ENCODE assay signal across 10 cellular contexts in genomic region chr16:3188675-3188924, GRCh38. TPM values are rescaled to one million over a fixed set of nuclear protein-coding genes. Genes with fewer than 3 reads are reported as not detected.
DNase-seq lines count a peak whose midpoint lies in the region; ATAC-seq and TF ChIP-seq lines count a peak whose summit lies in the region.
"Had no signal": no experiment of that assay in that cellular context is flagged by ENCODE, and none has a peak within 500 bp of the region (broad histone marks: within the 10 kb centered on the region; RNA-seq: fewer than 3 reads in every experiment).

No MANE protein-coding gene starts in this region.

- peaks cover 10 to 36% (median 18%) of the 10 kb centered on the region in 9 donors for H3K4me1 ChIP-seq in heart right ventricle
- H3K4me1 ChIP-seq in thoracic aorta (ENCODE audit: control insufficient read depth in 1 of 2, low read depth in 2 of 2) = peaks cover 7 to 16% of the 10 kb centered on the region in 2 donors

- H3K4me3 ChIP-seq in heart right ventricle = peak overlapping the region in 8 of 10 donors; percentile 0 to 27 (median 18)
- peak overlapping the region; percentile 92 for H3K4me3 ChIP-seq in iPS-11a (ENCODE audit: low read depth, low read length)
- H3K4me3 ChIP-seq in thoracic aorta = peak overlapping the region; percentile 45

- TF ChIP-seq CTCF in heart right ventricle (IDR thresholded peaks at IDR 0.05) (no peak), thoracic aorta (IDR thresholded peaks at IDR 0.05) (no peak)

- WGBS in heart right ventricle, 2 donors = 0 to 1% methylated on average over 13 of the region's 13 CpGs

- H3K27me3 Mint-ChIP-seq in activated T-helper 1 cell treated with anti-CD3 and anti-CD28 coated beads, Interleukin-12 subunit alpha, Interleukin-12 subunit beta, Interleukin-2, Interleukin-4 antibody, amounts not matched to agents 30 ng/mL and 10 ng/mL and 1 ng/mL, durations not matched to agents 14 hours and 24 hours and 36 hours (ENCODE audit: insufficient read depth) = peaks cover 52% of the 10 kb centered on the region

- H3K27ac ChIP-seq in heart right ventricle (no peak overlapping the region), thoracic aorta (no peak overlapping the region)

- DNase-seq in heart right ventricle (no peak), Right ventricle myocardium superior (no peak), thoracic aorta (ENCODE audit: low spot score) (no peak), middle frontal gyrus (ENCODE audit: extremely low spot score, low spot score) (no peak), NCI-H345 treated with DMSO at 0.1 percent for 48 hours (lab: John Stamatoyannopoulos, UW; ENCODE audit: unreplicated experiment) (no peak)
- DNase-seq in activated T-helper 1 cell treated with anti-CD3 and anti-CD28 coated beads, Interleukin-12 subunit alpha, Interleukin-12 subunit beta, Interleukin-2, Interleukin-4 antibody, amounts not matched to agents 30 ng/mL and 10 ng/mL and 1 ng/mL, durations not matched to agents 14 hours and 24 hours and 36 hours (ENCODE audit: low spot score) = no peak
- no peak for DNase-seq in activated effector memory CD4-positive, alpha-beta T cell treated with anti-CD3 and anti-CD28 coated beads, Interleukin-2, amount 50 U/mL, for 16 hours

- H3K9me3 ChIP-seq in heart right ventricle (no peaks in the 10 kb centered on the region), thoracic aorta (no peaks in the 10 kb centered on the region)

- H3K9me3 Mint-ChIP-seq in activated T-helper 1 cell treated with anti-CD3 and anti-CD28 coated beads, Interleukin-12 subunit alpha, Interleukin-12 subunit beta, Interleukin-2, Interleukin-4 antibody, amounts not matched to agents 30 ng/mL and 10 ng/mL and 1 ng/mL, durations not matched to agents 14 hours and 24 hours and 36 hours = peaks cover 16% of the 10 kb centered on the region

- intact Hi-C loops in heart right ventricle (cut with DNase I) = loop anchor here in 1 of 10 donors (10.0 kb wide), 1 partner anchor 306 kb away; the partner anchor contains the start of gene C16orf90
- intact Hi-C loops in Right ventricle myocardium superior (cut with DNase I) = no loop called here
- intact Hi-C loops in activated T-helper 1 cell treated with anti-CD3 and anti-CD28 coated beads, Interleukin-12 subunit alpha, Interleukin-12 subunit beta, Interleukin-2, Interleukin-4 antibody, amounts not matched to agents 30 ng/mL and 10 ng/mL and 1 ng/mL, durations not matched to agents 14 hours and 24 hours and 36 hours (cut with micrococcal nuclease) = loop anchor here (2.0 to 10.0 kb wide), 4 partner anchors 39 to 312 kb away; partner anchors contain the start of genes CLUAP1, ZNF174, ZNF263 and ZSCAN32

- H3K36me3 Mint-ChIP-seq in activated T-helper 1 cell treated with anti-CD3 and anti-CD28 coated beads, Interleukin-12 subunit alpha, Interleukin-12 subunit beta, Interleukin-2, Interleukin-4 antibody, amounts not matched to agents 30 ng/mL and 10 ng/mL and 1 ng/mL, durations not matched to agents 14 hours and 24 hours and 36 hours (ENCODE audit: low read depth) = peaks cover 7% of the 10 kb centered on the region

- H3K4me1 Mint-ChIP-seq in activated T-helper 1 cell treated with anti-CD3 and anti-CD28 coated beads, Interleukin-12 subunit alpha, Interleukin-12 subunit beta, Interleukin-2, Interleukin-4 antibody, amounts not matched to agents 30 ng/mL and 10 ng/mL and 1 ng/mL, durations not matched to agents 14 hours and 24 hours and 36 hours (ENCODE audit: low read depth) = peaks cover 49% of the 10 kb centered on the region

- H3K4me3 Mint-ChIP-seq in activated T-helper 1 cell treated with anti-CD3 and anti-CD28 coated beads, Interleukin-12 subunit alpha, Interleukin-12 subunit beta, Interleukin-2, Interleukin-4 antibody, amounts not matched to agents 30 ng/mL and 10 ng/mL and 1 ng/mL, durations not matched to agents 14 hours and 24 hours and 36 hours = peak overlapping the region; percentile 73

- peak in 1 of 8 donors; percentile 41 for ATAC-seq in heart right ventricle
- ATAC-seq in Right ventricle myocardium superior (ENCODE audit: poor library complexity) = no peak
- no peak for ATAC-seq in thoracic aorta (ENCODE audit: insufficient number of reproducible peaks, low FRiP score, low read depth)

- H3K27me3 ChIP-seq in heart right ventricle (peaks cover 40 to 100% (median 100%) of the 10 kb centered on the region in 7 donors), thoracic aorta (replicated peaks; ENCODE audit: insufficient read depth) (peaks cover 47% of the 10 kb centered on the region)

- H3K27ac Mint-ChIP-seq in activated T-helper 1 cell treated with anti-CD3 and anti-CD28 coated beads, Interleukin-12 subunit alpha, Interleukin-12 subunit beta, Interleukin-2, Interleukin-4 antibody, amounts not matched to agents 30 ng/mL and 10 ng/mL and 1 ng/mL, durations not matched to agents 14 hours and 24 hours and 36 hours = no peak overlapping the region

- H3K36me3 ChIP-seq in heart right ventricle (no peaks in the 10 kb centered on the region), thoracic aorta (no peaks in the 10 kb centered on the region)

RNA-seq across cellular contexts. Expression of gene OR1F1, which starts 0.6 kb away (rescaled TPM):
- total RNA-seq in heart right ventricle (not detected), Right ventricle myocardium superior (not detected), thoracic aorta (not detected)
- not detected for polyA plus RNA-seq in heart right ventricle
- total RNA-seq in activated T-helper 1 cell treated with anti-CD3 and anti-CD28 coated beads, Interleukin-12 subunit alpha, Interleukin-12 subunit beta, Interleukin-2, Interleukin-4 antibody, amounts not matched to agents 30 ng/mL and 10 ng/mL and 1 ng/mL, durations not matched to agents 14 hours and 24 hours and 36 hours = not detected in 2 replicates
- total RNA-seq: omental fat pad; T-helper 1 cell treated with Interleukin-12 subunit alpha and Interleukin-12 subunit beta and Interleukin-4 antibody, amounts not matched to agents 30 ng/mL and 1 ng/mL, for 36 hours had no signal

RNA-seq across cellular contexts. Expression of gene ZNF200, which starts 46.4 kb away (rescaled TPM):
- total RNA-seq in heart right ventricle = 1 to 10 TPM; 4.6 to 8.9 (median 6.1) TPM
- polyA plus RNA-seq in heart right ventricle = 1 to 10 TPM; 2.9 to 5.4 TPM
- total RNA-seq in Right ventricle myocardium superior = 4.1 TPM
- total RNA-seq in activated T-helper 1 cell treated with anti-CD3 and anti-CD28 coated beads, Interleukin-12 subunit alpha, Interleukin-12 subunit beta, Interleukin-2, Interleukin-4 antibody, amounts not matched to agents 30 ng/mL and 10 ng/mL and 1 ng/mL, durations not matched to agents 14 hours and 24 hours and 36 hours = 13.6 and 15.8 TPM in 2 replicates
- 10 to 100 TPM in 1 of 2 donors, 1 to 10 TPM in 1; 1.2 to 11.1 TPM for total RNA-seq in thoracic aorta

RNA-seq across cellular contexts. Expression of gene ZNF213, which starts 53.8 kb away (rescaled TPM):
- total RNA-seq in heart right ventricle (1 to 10 TPM; 5.9 to 9.2 (median 7.7) TPM), Right ventricle myocardium superior (6.1 TPM), thoracic aorta (10 to 100 TPM in 1 of 2 donors, 1 to 10 TPM in 1; 5.9 to 16.2 TPM)
- 10 to 100 TPM in 1 of 2 donors, 1 to 10 TPM in 1; 6.9 to 10.1 TPM for polyA plus RNA-seq in heart right ventricle
- total RNA-seq in activated T-helper 1 cell treated with anti-CD3 and anti-CD28 coated beads, Interleukin-12 subunit alpha, Interleukin-12 subunit beta, Interleukin-2, Interleukin-4 antibody, amounts not matched to agents 30 ng/mL and 10 ng/mL and 1 ng/mL, durations not matched to agents 14 hours and 24 hours and 36 hours = 9.6 and 12.4 TPM in 2 replicates

Comparison
In these comparisons a context has a peak if more than half of its experiments do, and no peak if none do; other contexts are left out.
1. H3K4me3 ChIP-seq: peak in every context shown above with its lines; median percentile 92 in iPS-11a; 45 in thoracic aorta; 18 in heart right ventricle.